Comparison of ENCODE assay signal across 9 cellular contexts in the genomic region with DNA sequence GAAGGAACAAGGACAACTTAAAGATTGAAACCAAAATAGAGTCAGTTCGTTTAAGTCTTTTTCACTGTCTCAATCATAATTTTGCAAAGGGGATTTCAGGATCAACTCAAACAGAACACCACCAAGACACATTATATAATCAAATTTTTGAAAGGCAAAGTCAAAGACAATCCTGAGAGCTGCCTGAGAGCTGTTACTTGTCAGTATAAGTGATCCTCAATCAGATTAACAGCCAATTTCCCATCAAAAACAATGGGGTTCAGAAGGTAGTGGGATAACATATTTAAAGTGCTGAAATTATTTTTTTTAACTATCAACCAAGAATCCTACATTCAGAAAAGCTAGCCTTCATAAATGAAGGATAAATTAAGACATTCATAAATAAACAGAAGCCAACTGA. TPM values are rescaled to one million over a fixed set of nuclear protein-coding genes. Genes with fewer than 3 reads are reported as not detected.
"Had no signal": no experiment of that assay in that cellular context is flagged by ENCODE, and none has a peak within 500 bp of the region (broad histone marks: within the 10 kb centered on the region; RNA-seq: fewer than 3 reads in every experiment).

No MANE protein-coding gene starts in this region.

- DNase-seq: GDM1, GF-D8 had no signal

- H3K4me3 ChIP-seq: GM12878 had no signal

- FAIRE-seq: G401.6, GM12878, GM12891, GM12892, GM18507, GM19239 had no signal

- ATAC-seq: GM12878 had no signal

RNA-seq across cellular contexts. Expression of a gene that starts 19.3 kb away (rescaled TPM):
- total RNA-seq: G401, GM12878 had no signal
